In the genomic region with DNA sequence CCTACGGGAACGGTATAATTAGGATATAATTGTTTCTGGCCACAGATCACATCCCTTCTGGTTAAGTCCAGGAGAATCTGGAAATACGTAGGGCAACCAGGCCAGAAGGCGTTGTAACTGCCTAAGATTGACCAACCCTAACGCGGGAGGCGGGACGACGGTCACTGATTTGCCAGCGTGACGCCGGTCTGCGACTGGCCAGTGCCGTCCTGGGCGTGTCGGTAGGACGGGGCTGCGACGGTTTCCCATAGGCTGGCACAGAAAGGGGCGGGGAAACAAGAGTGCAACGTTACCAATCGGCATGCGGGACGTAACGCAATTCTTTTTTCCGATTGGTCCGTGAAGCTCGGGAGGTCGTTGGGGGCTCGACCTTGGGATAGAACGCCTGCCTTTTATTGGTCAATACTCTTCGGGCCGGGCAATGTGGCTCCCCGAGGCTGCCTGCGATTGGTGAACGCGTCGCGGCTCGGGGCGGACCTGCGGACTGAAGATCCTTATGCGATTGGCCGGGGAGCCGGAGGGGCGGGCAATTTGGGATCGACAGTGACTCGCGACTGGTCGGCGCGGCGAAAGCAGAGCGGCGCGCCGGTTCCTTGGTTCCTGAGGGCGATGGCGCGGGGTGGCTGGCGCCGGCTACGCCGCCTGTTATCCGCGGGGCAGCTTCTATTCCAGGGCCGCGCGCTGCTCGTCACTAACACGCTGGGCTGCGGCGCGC, we compare ENCODE assay signal across 8 cellular contexts. TPM values are rescaled to one million over a fixed set of nuclear protein-coding genes. Genes with fewer than 3 reads are reported as not detected.
DNase-seq lines count a peak whose midpoint lies in the region; ATAC-seq lines count a peak whose summit lies in the region.

A gene (plus strand): TSS at position 546 of the 715 bp plus-strand sequence. CDS start 64 bp downstream, at position 610.

- peaks cover 27% of the 10 kb centered on the region for H3K36me3 Mint-ChIP-seq in effector memory CD8-positive, alpha-beta T cell (ENCODE audit: insufficient read depth)

- peak; percentile 74 for ATAC-seq in GM21360 (IDR thresholded peaks at IDR 0.05; ENCODE audit: unreplicated experiment)
- ATAC-seq in effector memory CD8-positive, alpha-beta T cell (replicated peaks) = peak; percentile 83

- DNase-seq in CMK (ENCODE audit: low read depth) (peak; percentile 97), HT1080 (ENCODE audit: low read depth) (peak; percentile 100), NOMO-1 treated with DMSO at 0.1 percent for 48 hours (lab: John Stamatoyannopoulos, UW; ENCODE audit: unreplicated experiment) (peak; percentile 100), medulla oblongata (ENCODE audit: extremely low spot score) (peak; percentile 100)
- DNase-seq in activated CD8-positive, alpha-beta memory T cell treated with anti-CD3 and anti-CD28 coated beads for 48 hours (ENCODE audit: low read depth in 2 of 3, low spot score in 2 of 3) = peak; percentile 86 to 97 (median 91)
- DNase-seq in effector memory CD8-positive, alpha-beta T cell = peak; percentile 95 to 97 (median 96)
- DNase-seq in stimulated activated CD8-positive, alpha-beta memory T cell treated with anti-CD3 and anti-CD28 coated beads, Interleukin-12 subunit alpha, Interleukin-12 subunit beta, amount 100 ng/mL, for 1 hour (ENCODE audit: low read depth) = peak; percentile 97

- peak within 1 kb of the TSS; percentile 77 to 87 for H3K4me3 Mint-ChIP-seq in effector memory CD8-positive, alpha-beta T cell

- peaks cover 16 to 26% of the 10 kb centered on the region in 2 donors for H3K4me1 Mint-ChIP-seq in effector memory CD8-positive, alpha-beta T cell (ENCODE audit: low read depth in 2 of 2)

- H3K27ac Mint-ChIP-seq in effector memory CD8-positive, alpha-beta T cell = peak within 1 kb of the TSS; percentile 86 to 87

- H3K27me3 Mint-ChIP-seq in effector memory CD8-positive, alpha-beta T cell = no peaks in the 10 kb centered on the region

- no peaks in the 10 kb centered on the region for H3K9me3 Mint-ChIP-seq in effector memory CD8-positive, alpha-beta T cell

RNA-seq across cellular contexts. Expression of the gene that starts here (rescaled TPM):
- total RNA-seq in HT1080 (2014; rRNA removed; shearing (Covaris generic)) = 17.0 and 23.4 TPM in 2 replicates
- polyA plus RNA-seq in HT1080 (2015; cell fraction: cytosol; rRNA removed) = 11.5 and 12.9 TPM in 2 replicates
- polyA plus RNA-seq in HT1080 (2015; cell fraction: nucleus; rRNA removed) = 5.4 and 8.7 TPM in 2 replicates

Comparison
In these comparisons a context has a peak if more than half of its experiments do, and no peak if none do; other contexts are left out.
1. Peak in every context shown above with its lines: DNase-seq and ATAC-seq.